In the genomic region with DNA sequence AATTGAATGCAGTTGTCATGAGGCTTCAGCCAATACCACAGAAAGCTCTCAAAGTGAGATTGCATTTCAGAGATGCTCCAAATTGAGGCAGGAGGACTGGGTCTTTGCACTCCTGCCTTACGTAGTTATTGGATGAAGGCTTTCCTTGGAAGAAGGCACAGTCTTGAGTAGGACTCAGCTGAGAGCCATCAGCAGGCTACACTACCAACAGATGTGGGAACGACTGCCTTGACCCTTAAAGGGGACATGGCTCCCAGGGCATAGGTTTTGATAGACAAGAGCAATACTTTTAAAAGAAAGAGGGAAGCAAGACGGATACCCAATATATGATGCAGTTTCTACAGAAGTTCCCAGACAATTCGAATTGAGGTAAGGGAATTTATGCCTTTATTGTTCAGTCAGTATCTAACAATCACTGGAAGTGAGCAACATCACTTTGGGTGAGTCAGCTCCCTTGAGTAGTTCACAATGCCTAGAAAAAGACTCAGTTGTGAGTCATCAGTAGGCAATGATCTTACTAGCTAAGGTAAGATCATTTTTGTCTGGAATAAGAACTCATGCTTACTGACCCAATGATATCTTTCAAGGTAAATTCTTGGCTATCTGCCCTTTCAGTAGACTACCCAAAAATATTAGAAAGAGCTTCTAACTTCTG, we compare ENCODE assay signal across 12 cellular contexts.
DNase-seq lines count a peak whose midpoint lies in the region; ATAC-seq lines count a peak whose summit lies in the region.
"Had no signal": no experiment of that assay in that cellular context is flagged by ENCODE, and none has a peak within 500 bp of the region (broad histone marks: within the 10 kb centered on the region; RNA-seq: fewer than 3 reads in every experiment).

No MANE protein-coding gene starts in this region.

- DNase-seq in ELR (ENCODE audit: low read depth) (peak; percentile 96), LoVo (ENCODE audit: low spot score) (peak; percentile 39), cerebellar cortex (ENCODE audit: low spot score) (peak; percentile 38), HAP-1 (ENCODE audit: low spot score in 2 of 2) (no peak)
- no peak for DNase-seq in activated CD8-positive, alpha-beta memory T cell treated with anti-CD3 and anti-CD28 coated beads, Interleukin-2, amount 50 U/mL, for 48 hours
- DNase-seq: activated CD8-positive, alpha-beta memory T cell treated with anti-CD3 and anti-CD28 coated beads, Interleukin-2, amount 50 U/mL, for 4 hours; islet precursor cell; NCI-H510A; T-helper 17 cell had no signal

- H3K4me1 ChIP-seq in mesodermal cell (ENCODE audit: control insufficient read depth, insufficient read depth, low read length, poor library complexity, severe bottlenecking), result peaks cover 8% of the 10 kb centered on the region
- H3K4me1 ChIP-seq in HAP-1, result no peaks in the 10 kb centered on the region

- in situ Hi-C loops in HAP-1 (cut with MboI; ENCODE audit: low sequenced_read_pairs), result no loop called here

- H3K36me3 ChIP-seq in mesodermal cell (ENCODE audit: control insufficient read depth, insufficient read depth, low read length) (no peaks in the 10 kb centered on the region), HAP-1 (replicated peaks) (no peaks in the 10 kb centered on the region)

- no peaks in the 10 kb centered on the region for H3K27me3 ChIP-seq in HAP-1 (ENCODE audit: low read depth)

- WGBS in mesodermal cell (ENCODE audit: insufficient coverage in 2 of 2), 2 experiments, result 68 to 85% methylated on average over 3 to 4 of the region's 4 CpGs

- peaks cover 5% of the 10 kb centered on the region for H3K9me3 ChIP-seq in mesodermal cell (ENCODE audit: control insufficient read depth, low read length)
- H3K9me3 ChIP-seq in HAP-1, result no peaks in the 10 kb centered on the region

- H3K27ac ChIP-seq in mesodermal cell (ENCODE audit: low read depth, low read length, severe bottlenecking), result peak overlapping the region; percentile 76

- no peak for ATAC-seq in GM18861 (IDR thresholded peaks at IDR 0.05; ENCODE audit: unreplicated experiment)
- ATAC-seq in HG02884 (IDR thresholded peaks at IDR 0.05; ENCODE audit: unreplicated experiment), result no peak
- ATAC-seq: T-helper 17 cell had no signal

- no peak overlapping the region for H3K4me3 ChIP-seq in mesodermal cell (ENCODE audit: extremely low read depth, insufficient read depth, low read length, poor library complexity, severe bottlenecking)
- no peak overlapping the region for H3K4me3 ChIP-seq in HAP-1

Comparison
In these comparisons a context has a peak if more than half of its experiments do, and no peak if none do; other contexts are left out.
1. DNase-seq: peak in ELR (single experiment), LoVo (single experiment) and cerebellar cortex (single experiment); none in HAP-1 (0 of 2) and activated CD8-positive, alpha-beta memory T cell treated with anti-CD3 and anti-CD28 coated beads, Interleukin-2, amount 50 U/mL, for 48 hours (single experiment).